Comparison of ENCODE assay signal across 11 cellular contexts in genomic region chr5:80190960-80191359, GRCh38.
DNase-seq lines count a peak whose midpoint lies in the region; ATAC-seq and TF ChIP-seq lines count a peak whose summit lies in the region.
"Had no signal": no experiment of that assay in that cellular context is flagged by ENCODE, and none has a peak within 500 bp of the region (broad histone marks: within the 10 kb centered on the region; RNA-seq: fewer than 3 reads in every experiment).

No MANE protein-coding gene starts in this region.

- no peaks in the 10 kb centered on the region for H3K9me2 ChIP-seq in Loucy (replicated peaks; ENCODE audit: low read depth, low read length)

- peak overlapping the region; percentile 70 for H3K9ac ChIP-seq in Loucy (ENCODE audit: low read depth, low read length, poor library complexity, severe bottlenecking)

- H3K9me3 ChIP-seq in Loucy (ENCODE audit: insufficient read depth, low read depth, low read length) (no peaks in the 10 kb centered on the region), ascending aorta (no peaks in the 10 kb centered on the region)
- H3K9me3 ChIP-seq: A549 had no signal

- H3K4me3 ChIP-seq in Loucy (ENCODE audit: low read length, poor library complexity, severe bottlenecking) (peak overlapping the region; percentile 52), ascending aorta (no peak overlapping the region)
- H3K4me3 ChIP-seq: A549, PC-9 had no signal

- peak overlapping the region; percentile 30 for H3K4me3 Mint-ChIP-seq in activated CD4-positive, alpha-beta T cell treated with anti-CD3 and anti-CD28 coated beads for 36 hours
- peak overlapping the region; percentile 70 for H3K4me3 Mint-ChIP-seq in stimulated activated effector memory CD8-positive, alpha-beta T cell treated with anti-CD3 and anti-CD28 coated beads, Interleukin-12 subunit alpha, Interleukin-12 subunit beta, amount 100 ng/mL, for 72 hours

- peak overlapping the region; percentile 99 for H3K27ac Mint-ChIP-seq in activated CD4-positive, alpha-beta T cell treated with anti-CD3 and anti-CD28 coated beads for 36 hours
- peak overlapping the region; percentile 86 for H3K27ac Mint-ChIP-seq in stimulated activated effector memory CD8-positive, alpha-beta T cell treated with anti-CD3 and anti-CD28 coated beads, Interleukin-12 subunit alpha, Interleukin-12 subunit beta, amount 100 ng/mL, for 72 hours

- peaks cover 22% of the 10 kb centered on the region for H3K36me3 Mint-ChIP-seq in activated CD4-positive, alpha-beta T cell treated with anti-CD3 and anti-CD28 coated beads for 36 hours (ENCODE audit: low read depth)
- H3K36me3 Mint-ChIP-seq in stimulated activated effector memory CD8-positive, alpha-beta T cell treated with anti-CD3 and anti-CD28 coated beads, Interleukin-12 subunit alpha, Interleukin-12 subunit beta, amount 100 ng/mL, for 72 hours, result peaks cover 5% of the 10 kb centered on the region

- no peak for ATAC-seq in activated CD4-positive, alpha-beta T cell treated with anti-CD3 and anti-CD28 coated beads for 36 hours
- no peak for ATAC-seq in stimulated activated effector memory CD8-positive, alpha-beta T cell treated with anti-CD3 and anti-CD28 coated beads, Interleukin-12 subunit alpha, Interleukin-12 subunit beta, amount 100 ng/mL, for 72 hours
- no peak for ATAC-seq in GM21381 (IDR thresholded peaks at IDR 0.05; ENCODE audit: unreplicated experiment)
- ATAC-seq: A549 had no signal

- H2AFZ ChIP-seq in Loucy (ENCODE audit: low read length), result no peak overlapping the region
- H2AFZ ChIP-seq: PC-9 had no signal

- intact Hi-C loops in activated CD4-positive, alpha-beta T cell treated with anti-CD3 and anti-CD28 coated beads for 36 hours (cut with DNase I, micrococcal nuclease), result loop anchor here in 1 of 2 experiments (2.0 to 5.0 kb wide), 3 partner anchors 16 to 61 kb away; no protein-coding TSS in a partner anchor
- intact Hi-C loops in ascending aorta (cut with DNase I), result loop anchor here (5.0 kb wide), 1 partner anchor 66 kb away; the partner anchor contains the start of gene SERINC5

- peaks cover 87% of the 10 kb centered on the region for H3K4me1 ChIP-seq in Loucy (ENCODE audit: insufficient read depth, low read length, poor library complexity, severe bottlenecking)
- H3K4me1 ChIP-seq in ascending aorta, result peaks cover 0 to 18% of the 10 kb centered on the region in 2 donors

- peaks cover 92% of the 10 kb centered on the region for H3K79me2 ChIP-seq in Loucy (ENCODE audit: insufficient read depth, low read length)

- CTCF ChIA-PET in activated CD4-positive, alpha-beta T cell treated with anti-CD3 and anti-CD28 coated beads for 36 hours (lab: Charles Lee), result interaction anchor here (1.3 kb wide), 1 partner anchor 14 kb away, joined by 3 read pairs; no protein-coding TSS in a partner anchor

- peaks cover 13% of the 10 kb centered on the region for H3F3A ChIP-seq in Loucy (ENCODE audit: low read depth)

- peaks cover 8% of the 10 kb centered on the region; the same call in 1 of the 2 replicates for H3K36me3 ChIP-seq in Loucy (ENCODE audit: insufficient read depth, low read length)
- H3K36me3 ChIP-seq in ascending aorta, result no peaks in the 10 kb centered on the region

- no peaks in the 10 kb centered on the region for H4K20me1 ChIP-seq in Loucy (ENCODE audit: insufficient read depth, low read length, poor library complexity, severe bottlenecking)

- POLR2A ChIA-PET in activated CD4-positive, alpha-beta T cell treated with anti-CD3 and anti-CD28 coated beads for 36 hours (lab: Charles Lee), result interaction anchor here (0.7 kb wide), 1 partner anchor 63 kb away, joined by 9 read pairs; no protein-coding TSS in a partner anchor

- H3K27ac ChIP-seq in ascending aorta, result peak overlapping the region; percentile 12 to 20
- H3K27ac ChIP-seq: A549, PC-9 had no signal

- no peaks in the 10 kb centered on the region for H3K9me3 Mint-ChIP-seq in activated CD4-positive, alpha-beta T cell treated with anti-CD3 and anti-CD28 coated beads for 36 hours (ENCODE audit: low read depth)
- H3K9me3 Mint-ChIP-seq in stimulated activated effector memory CD8-positive, alpha-beta T cell treated with anti-CD3 and anti-CD28 coated beads, Interleukin-12 subunit alpha, Interleukin-12 subunit beta, amount 100 ng/mL, for 72 hours, result no peaks in the 10 kb centered on the region

- H3K27me3 Mint-ChIP-seq in activated CD4-positive, alpha-beta T cell treated with anti-CD3 and anti-CD28 coated beads for 36 hours, result no peaks in the 10 kb centered on the region

- H3K4me2 ChIP-seq in Loucy (ENCODE audit: low read depth, low read length, poor library complexity, severe bottlenecking), result peak overlapping the region; percentile 59
- H3K4me2 ChIP-seq: A549, PC-9 had no signal

- no peak for DNase-seq in activated CD4-positive, alpha-beta T cell treated with anti-CD3 and anti-CD28 coated beads for 36 hours
- DNase-seq in activated CD4-positive, alpha-beta T cell treated with anti-CD3 and anti-CD28 coated beads, Interleukin-2, amount 50 U/mL, for 48 hours, result no peak
- DNase-seq in ascending aorta (ENCODE audit: low spot score in 2 of 2), result no peak
- no peak for DNase-seq in stimulated activated effector memory CD8-positive, alpha-beta T cell treated with anti-CD3 and anti-CD28 coated beads, Interleukin-12 subunit alpha, Interleukin-12 subunit beta, amount 100 ng/mL, for 72 hours (ENCODE audit: low spot score in 2 of 2)
- no peak for DNase-seq in activated gamma-delta T cell (lab: John Stamatoyannopoulos, UW)
- no peak for DNase-seq in NCI-H1417 (lab: John Stamatoyannopoulos, UW)
- DNase-seq: NCI-H2081, PC-9 had no signal

- peaks cover 87% of the 10 kb centered on the region for H3K4me1 Mint-ChIP-seq in activated CD4-positive, alpha-beta T cell treated with anti-CD3 and anti-CD28 coated beads for 36 hours
- peaks cover 82% of the 10 kb centered on the region for H3K4me1 Mint-ChIP-seq in stimulated activated effector memory CD8-positive, alpha-beta T cell treated with anti-CD3 and anti-CD28 coated beads, Interleukin-12 subunit alpha, Interleukin-12 subunit beta, amount 100 ng/mL, for 72 hours

- TF ChIP-seq CTCF in Loucy (conservative IDR thresholded peaks at IDR 0.05; ENCODE audit: low read length), result no peak
- no peak for TF ChIP-seq CTCF in ascending aorta (IDR thresholded peaks at IDR 0.05)

- no peaks in the 10 kb centered on the region for H3K27me3 ChIP-seq in Loucy (ENCODE audit: insufficient read depth, low read length, poor library complexity, severe bottlenecking)
- no peaks in the 10 kb centered on the region for H3K27me3 ChIP-seq in ascending aorta
